In genomic region chr2:223835701-223836532, GRCh38 we compare ENCODE assay signal across 8 cellular contexts. TPM values are rescaled to one million over a fixed set of nuclear protein-coding genes. Genes with fewer than 3 reads are reported as not detected.
DNase-seq lines count a peak whose midpoint lies in the region; ATAC-seq and TF ChIP-seq lines count a peak whose summit lies in the region.

No MANE protein-coding gene starts in this region.

- H4K8ac ChIP-seq in trophoblast cell (ENCODE audit: low read depth, low read length) = no peak overlapping the region

- H2BK120ac ChIP-seq in trophoblast cell (ENCODE audit: insufficient read depth, low read length, poor library complexity) = no peak overlapping the region

- whole genome bisulfite sequencing in trophoblast cell (ENCODE audit: extremely low coverage, insufficient coverage, insufficient read length) = no CpG with 5 or more reads among the region's 15 CpGs

- DNase-seq in GM10266 (ENCODE audit: extremely low spot score) = peak; percentile 86
- no peak for DNase-seq in activated CD4-positive, alpha-beta memory T cell treated with anti-CD3 and anti-CD28 coated beads, Interleukin-2, amount 10 ng/mL, durations not matched to agents 7 days and 5 days
- peak in 1 of 2 donors; percentile 45 for DNase-seq in trophoblast cell
- DNase-seq in right atrium auricular region (ENCODE audit: low spot score) = no peak
- no peak for DNase-seq in stimulated activated CD4-positive, alpha-beta T cell treated with anti-CD3 and anti-CD28 coated beads, Interleukin-4, amount 100 ng/mL, for 4 hours
- DNase-seq in activated gamma-delta T cell treated with Interleukin-2 at 50 U/mL for 16 hours = no peak

- H3K14ac ChIP-seq in trophoblast cell (ENCODE audit: low read length) = no peak overlapping the region

- ATAC-seq in GM19455 (IDR thresholded peaks at IDR 0.05; ENCODE audit: unreplicated experiment) (peak; percentile 63), HG03439 (IDR thresholded peaks at IDR 0.05; ENCODE audit: unreplicated experiment) (peak; percentile 50)

- H4K91ac ChIP-seq in trophoblast cell (ENCODE audit: low read depth, low read length) = no peak overlapping the region

- no peak overlapping the region for H2AK5ac ChIP-seq in trophoblast cell (ENCODE audit: low read length)

- no peaks in the 10 kb centered on the region for H3K27me3 Mint-ChIP-seq in activated CD4-positive, alpha-beta memory T cell treated with anti-CD3 and anti-CD28 coated beads, Interleukin-2, amount 10 ng/mL, durations not matched to agents 7 days and 5 days

- H3K4me3 Mint-ChIP-seq in activated CD4-positive, alpha-beta memory T cell treated with anti-CD3 and anti-CD28 coated beads, Interleukin-2, amount 10 ng/mL, durations not matched to agents 7 days and 5 days = peak overlapping the region; percentile 90

- H3K23ac ChIP-seq in trophoblast cell (ENCODE audit: low read length) = no peak overlapping the region

- H3K4me3 ChIP-seq in trophoblast cell (ENCODE audit: low read depth, low read length) (no peak overlapping the region), right atrium auricular region (no peak overlapping the region)

- H3K9me3 ChIP-seq in trophoblast cell (ENCODE audit: insufficient read depth, low read depth, low read length) (no peaks in the 10 kb centered on the region), right atrium auricular region (no peaks in the 10 kb centered on the region)

- H3K27ac Mint-ChIP-seq in activated CD4-positive, alpha-beta memory T cell treated with anti-CD3 and anti-CD28 coated beads, Interleukin-2, amount 10 ng/mL, durations not matched to agents 7 days and 5 days = no peak overlapping the region

- CTCF ChIA-PET in activated CD4-positive, alpha-beta memory T cell treated with anti-CD3 and anti-CD28 coated beads, Interleukin-2, amount 10 ng/mL, durations not matched to agents 7 days and 5 days (lab: Charles Lee) = interaction anchor here (0.8 to 1.3 kb wide), 3 partner anchors 62 to 77 kb away, joined by 3 to 4 read pairs (median 4); no protein-coding TSS in a partner anchor

- no peaks in the 10 kb centered on the region for H3K9me3 Mint-ChIP-seq in activated CD4-positive, alpha-beta memory T cell treated with anti-CD3 and anti-CD28 coated beads, Interleukin-2, amount 10 ng/mL, durations not matched to agents 7 days and 5 days

- peaks cover 2% of the 10 kb centered on the region for H3K79me2 ChIP-seq in trophoblast cell (ENCODE audit: control insufficient read depth, insufficient read depth, low read length, poor library complexity)

- H3K4me1 Mint-ChIP-seq in activated CD4-positive, alpha-beta memory T cell treated with anti-CD3 and anti-CD28 coated beads, Interleukin-2, amount 10 ng/mL, durations not matched to agents 7 days and 5 days = peaks cover 26% of the 10 kb centered on the region

- H2BK5ac ChIP-seq in trophoblast cell (ENCODE audit: low read depth, low read length, poor library complexity) = no peak overlapping the region

- H3K18ac ChIP-seq in trophoblast cell (ENCODE audit: low read length) = no peak overlapping the region

- no peaks in the 10 kb centered on the region for H3K27me3 ChIP-seq in trophoblast cell (ENCODE audit: insufficient read depth, low read length)
- no peaks in the 10 kb centered on the region for H3K27me3 ChIP-seq in right atrium auricular region

- peaks cover 3% of the 10 kb centered on the region for H3K36me3 Mint-ChIP-seq in activated CD4-positive, alpha-beta memory T cell treated with anti-CD3 and anti-CD28 coated beads, Interleukin-2, amount 10 ng/mL, durations not matched to agents 7 days and 5 days (ENCODE audit: low read depth)

- no peak for TF ChIP-seq CTCF in GM10266 (IDR thresholded peaks at IDR 0.05; ENCODE audit: control insufficient read depth, insufficient read depth, low read depth, missing control alignments)
- no peak for TF ChIP-seq CTCF in right atrium auricular region (IDR thresholded peaks at IDR 0.05)

- H3K36me3 ChIP-seq in trophoblast cell (ENCODE audit: control insufficient read depth in 1 of 2, insufficient read depth in 2 of 2, low read length in 2 of 2) = no peaks in the 10 kb centered on the region
- H3K36me3 ChIP-seq in right atrium auricular region = no peaks in the 10 kb centered on the region

- no peak overlapping the region for H2AFZ ChIP-seq in trophoblast cell (ENCODE audit: insufficient read depth, low read length, poor library complexity)

- H2BK12ac ChIP-seq in trophoblast cell (ENCODE audit: low read length) = no peak overlapping the region

- H3K79me1 ChIP-seq in trophoblast cell (ENCODE audit: low read length) = no peaks in the 10 kb centered on the region

- POLR2A ChIA-PET in activated CD4-positive, alpha-beta memory T cell treated with anti-CD3 and anti-CD28 coated beads, Interleukin-2, amount 10 ng/mL, durations not matched to agents 7 days and 5 days (lab: Charles Lee) = interaction anchor here (1.4 kb wide), 1 partner anchor 55 kb away, joined by 3 read pairs; no protein-coding TSS in a partner anchor

- no peak overlapping the region for H3K9ac ChIP-seq in trophoblast cell (ENCODE audit: low read length)

- no peak overlapping the region for H3K4me2 ChIP-seq in trophoblast cell (ENCODE audit: low read length)

- H3K27ac ChIP-seq in trophoblast cell (ENCODE audit: low read depth, low read length) = no peak overlapping the region
- no peak overlapping the region for H3K27ac ChIP-seq in right atrium auricular region

- no peak overlapping the region for H4K12ac ChIP-seq in trophoblast cell (ENCODE audit: low read depth, low read length)

- H3K4ac ChIP-seq in trophoblast cell (ENCODE audit: low read depth, low read length) = peak overlapping the region; percentile 40

- H3K4me1 ChIP-seq in trophoblast cell (ENCODE audit: control insufficient read depth in 1 of 2, insufficient read depth in 2 of 2, low read length in 2 of 2) (peaks cover 3 to 4% of the 10 kb centered on the region in 2 experiments), right atrium auricular region (peaks cover 0 to 9% of the 10 kb centered on the region in 2 donors)

RNA-seq across cellular contexts. Expression of gene AP1S3, which starts 1.5 kb away (rescaled TPM):
- 1 to 10 TPM; 6.4 to 6.9 TPM for total RNA-seq in activated CD4-positive, alpha-beta memory T cell treated with anti-CD3 and anti-CD28 coated beads, Interleukin-2, amount 10 ng/mL, durations not matched to agents 7 days and 5 days
- polyA plus RNA-seq in trophoblast cell (2013) = 3.3 and 4.1 TPM in 2 replicates
- total RNA-seq in right atrium auricular region = 1 to 10 TPM; 2.2 to 3.5 TPM
